26 cellular contexts compared by ENCODE assay signal in genomic region chr3:5056005-5056391, GRCh38.
DNase-seq lines count a peak whose midpoint lies in the region; ATAC-seq and TF ChIP-seq lines count a peak whose summit lies in the region.
"Had no signal": no experiment of that assay in that cellular context is flagged by ENCODE, and none has a peak within 500 bp of the region (broad histone marks: within the 10 kb centered on the region; RNA-seq: fewer than 3 reads in every experiment).

No MANE protein-coding gene starts in this region.

- H3K4me2 ChIP-seq in osteoblast (ENCODE audit: insufficient read depth, low read length) = no peak overlapping the region

- no peaks in the 10 kb centered on the region for H3K36me3 Mint-ChIP-seq in chondrocyte (ENCODE audit: low read depth)
- H3K36me3 Mint-ChIP-seq: activated naive CD4-positive, alpha-beta T cell treated with anti-CD3 and anti-CD28 coated beads, Interleukin-2, amount 50 U/mL, for 24 hours; brain had no signal

- peak in 5 of 8 donors; percentile 27 to 74 (median 48) for ATAC-seq in heart right ventricle
- no peak for ATAC-seq in right cardiac atrium
- ATAC-seq in upper lobe of right lung = no peak
- ATAC-seq in GM21723 (IDR thresholded peaks at IDR 0.05; ENCODE audit: unreplicated experiment) = no peak
- ATAC-seq: effector memory CD8-positive, alpha-beta T cell; PC-3 had no signal

- no peaks in the 10 kb centered on the region for H3K9me3 ChIP-seq in heart right ventricle
- no peaks in the 10 kb centered on the region for H3K9me3 ChIP-seq in right cardiac atrium (ENCODE audit: control insufficient read depth, low read length)
- no peaks in the 10 kb centered on the region for H3K9me3 ChIP-seq in osteoblast (ENCODE audit: low read depth, low read length)
- H3K9me3 ChIP-seq in upper lobe of right lung = no peaks in the 10 kb centered on the region
- H3K9me3 ChIP-seq: esophagus squamous epithelium, thoracic aorta had no signal

- no peaks in the 10 kb centered on the region for H3K27me3 Mint-ChIP-seq in chondrocyte (ENCODE audit: low read depth)
- H3K27me3 Mint-ChIP-seq: activated naive CD4-positive, alpha-beta T cell treated with anti-CD3 and anti-CD28 coated beads, Interleukin-2, amount 50 U/mL, for 24 hours had no signal

- no peak overlapping the region for H3K4me3 Mint-ChIP-seq in chondrocyte (ENCODE audit: unreplicated experiment)
- H3K4me3 Mint-ChIP-seq: activated naive CD4-positive, alpha-beta T cell treated with anti-CD3 and anti-CD28 coated beads, Interleukin-2, amount 50 U/mL, for 24 hours; brain; effector memory CD8-positive, alpha-beta T cell; nephron had no signal

- no peaks in the 10 kb centered on the region for H3K9me3 Mint-ChIP-seq in chondrocyte (ENCODE audit: low read depth)
- H3K9me3 Mint-ChIP-seq: activated naive CD4-positive, alpha-beta T cell treated with anti-CD3 and anti-CD28 coated beads, Interleukin-2, amount 50 U/mL, for 24 hours; effector memory CD8-positive, alpha-beta T cell; nephron had no signal

- WGBS in heart right ventricle, 2 donors = 54 to 65% methylated on average over 3 of the region's 3 CpGs
- WGBS in right cardiac atrium = 59% methylated on average over 3 of the region's 3 CpGs

- H3K27ac Mint-ChIP-seq in chondrocyte (ENCODE audit: unreplicated experiment) = peak overlapping the region; percentile 14
- H3K27ac Mint-ChIP-seq: nephron had no signal

- DNase-seq in heart right ventricle (peak in 1 of 2 donors; percentile 28), right cardiac atrium (no peak), chondrocyte (ENCODE audit: low spot score) (no peak), osteoblast (ENCODE audit: insufficient read length, low spot score, missing footprints) (no peak), upper lobe of right lung (no peak), amniotic stem cell (lab: John Stamatoyannopoulos, UW) (no peak)
- DNase-seq in stimulated activated CD8-positive, alpha-beta memory T cell treated with anti-CD3 and anti-CD28 coated beads, Interleukin-4, amount 100 ng/mL, for 48 hours = no peak
- DNase-seq: activated CD4-positive, alpha-beta T cell treated with anti-CD3 and anti-CD28 coated beads for 1 hour; effector memory CD8-positive, alpha-beta T cell; esophagus squamous epithelium; GOT3; NCI-H1105; NCI-H2081; NCI-H446; PC-3; posterior cingulate gyrus; Right ventricle myocardium superior; stimulated activated CD4-positive, alpha-beta T cell treated with anti-CD3 and anti-CD28 coated beads, Interleukin-2, amount 100 ng/mL, for 24 hours; stimulated activated naive CD4-positive, alpha-beta T cell treated with Interleukin-2 at 50 U/mL for 16 hours; SW 1271 had no signal

- H4K20me1 ChIP-seq in osteoblast (ENCODE audit: insufficient read depth, low read length) = no peaks in the 10 kb centered on the region

- H3K27me3 ChIP-seq in heart right ventricle (no peaks in the 10 kb centered on the region), right cardiac atrium (ENCODE audit: control insufficient read depth, insufficient read depth) (no peaks in the 10 kb centered on the region), osteoblast (ENCODE audit: insufficient read depth, low read length) (no peaks in the 10 kb centered on the region), upper lobe of right lung (no peaks in the 10 kb centered on the region)
- H3K27me3 ChIP-seq: esophagus squamous epithelium had no signal

- H3K4me1 Mint-ChIP-seq in chondrocyte (ENCODE audit: low read depth) = peaks cover 63% of the 10 kb centered on the region

- peaks cover 0 to 72% (median 12%) of the 10 kb centered on the region in 9 donors for H3K4me1 ChIP-seq in heart right ventricle
- H3K4me1 ChIP-seq in right cardiac atrium (ENCODE audit: control insufficient read depth, insufficient read depth, low read length) = no peaks in the 10 kb centered on the region
- peaks cover 31% of the 10 kb centered on the region for H3K4me1 ChIP-seq in osteoblast (ENCODE audit: insufficient read depth, low read length)
- peaks cover 10% of the 10 kb centered on the region for H3K4me1 ChIP-seq in upper lobe of right lung

- peak overlapping the region; percentile 6 for H2AFZ ChIP-seq in osteoblast (ENCODE audit: low read length)

- intact Hi-C loops in heart right ventricle (cut with DNase I) (loop anchor here in 9 of 10 donors (2.0 to 10.0 kb wide), 9 partner anchors 181 to 404 kb away; no protein-coding TSS in a partner anchor), right cardiac atrium (cut with DNase I) (loop anchor here (2.0 to 5.0 kb wide), 3 partner anchors 343 to 399 kb away; no protein-coding TSS in a partner anchor), upper lobe of right lung (cut with DNase I) (no loop called here)

- no peak for TF ChIP-seq CTCF in heart right ventricle (IDR thresholded peaks at IDR 0.05)
- no peak for TF ChIP-seq CTCF in chondrocyte (IDR thresholded peaks at IDR 0.05)
- TF ChIP-seq CTCF in osteoblast (IDR thresholded peaks at IDR 0.05; ENCODE audit: extremely low read depth, low read depth, low read length) = no peak
- TF ChIP-seq CTCF in upper lobe of right lung (IDR thresholded peaks at IDR 0.05) = no peak

- no peaks in the 10 kb centered on the region for H3K36me3 ChIP-seq in heart right ventricle
- no peaks in the 10 kb centered on the region for H3K36me3 ChIP-seq in osteoblast (ENCODE audit: insufficient read depth, low read length)
- H3K36me3 ChIP-seq in upper lobe of right lung = no peaks in the 10 kb centered on the region
- H3K36me3 ChIP-seq: esophagus squamous epithelium, thoracic aorta had no signal

- no peaks in the 10 kb centered on the region for H3K79me2 ChIP-seq in osteoblast (ENCODE audit: insufficient read depth, low read length)

- H3K27ac ChIP-seq in heart right ventricle (peak overlapping the region in 5 of 10 donors; percentile 2 to 77 (median 11)), right cardiac atrium (ENCODE audit: low read length) (no peak overlapping the region), osteoblast (ENCODE audit: low read depth, low read length) (no peak overlapping the region), upper lobe of right lung (peak overlapping the region; percentile 44)
- H3K27ac ChIP-seq: C4-2B had no signal

- no peak overlapping the region for H3K4me3 ChIP-seq in heart right ventricle
- no peak overlapping the region for H3K4me3 ChIP-seq in right cardiac atrium (ENCODE audit: low read length)
- no peak overlapping the region for H3K4me3 ChIP-seq in osteoblast (ENCODE audit: insufficient read depth, low read length)
- no peak overlapping the region for H3K4me3 ChIP-seq in upper lobe of right lung
- H3K4me3 ChIP-seq: esophagus squamous epithelium, thoracic aorta had no signal

Comparison
In these comparisons a context has a peak if more than half of its experiments do, and no peak if none do; other contexts are left out.
1. ATAC-seq: peak in heart right ventricle (5 of 8); none in right cardiac atrium (0 of 2), upper lobe of right lung (single experiment) and GM21723 (single experiment).